9 cellular contexts compared by ENCODE assay signal in genomic region chr17:58172369-58173071, GRCh38. TPM values are rescaled to one million over a fixed set of nuclear protein-coding genes. Genes with fewer than 3 reads are reported as not detected.
DNase-seq lines count a peak whose midpoint lies in the region; ATAC-seq, FAIRE-seq and TF ChIP-seq lines count a peak whose summit lies in the region.
"Had no signal": no experiment of that assay in that cellular context is flagged by ENCODE, and none has a peak within 500 bp of the region (broad histone marks: within the 10 kb centered on the region; RNA-seq: fewer than 3 reads in every experiment).

No MANE protein-coding gene starts in this region.

- CTCF ChIA-PET in A549 (lab: Yijun Ruan, JAX): interaction anchor here (0.6 to 3.8 kb wide), 28 partner anchors 8 to 838 kb away, joined by 3 to 30 read pairs (median 3); partner anchors contain the start of gene OR4D1
- CTCF ChIA-PET in activated CD8-positive, alpha-beta memory T cell treated with anti-CD3 and anti-CD28 coated beads, Interleukin-2, amount 10 ng/mL, durations not matched to agents 7 days and 5 days (lab: Charles Lee): interaction anchor here (0.6 to 3.9 kb wide), 19 partner anchors 9 to 314 kb away, joined by 3 to 38 read pairs (median 4); partner anchors contain the start of gene MKS1

- TF ChIP-seq POLR2A in A549 (IDR thresholded peaks at IDR 0.05; ENCODE audit: low read length) (no peak), transverse colon (IDR thresholded peaks at IDR 0.05) (no peak)

- H3K4me1 Mint-ChIP-seq in activated CD8-positive, alpha-beta memory T cell treated with anti-CD3 and anti-CD28 coated beads, Interleukin-2, amount 10 ng/mL, durations not matched to agents 7 days and 5 days: peaks cover 21% of the 10 kb centered on the region

- peaks cover 14% of the 10 kb centered on the region for H3K27me3 Mint-ChIP-seq in activated CD8-positive, alpha-beta memory T cell treated with anti-CD3 and anti-CD28 coated beads, Interleukin-2, amount 10 ng/mL, durations not matched to agents 7 days and 5 days

- peak; percentile 53 to 85 for TF ChIP-seq RAD21 in A549 (conservative IDR thresholded peaks at IDR 0.05 in 1 of 2, IDR thresholded peaks at IDR 0.05 in 1 of 2)

- in situ Hi-C loops in transverse colon (cut with MboI; ENCODE audit: low pct_ligation_motif_present in 1 of 4, low pct_unique_long_range_greater_than_20kb in 1 of 4, low sequenced_read_pairs in 3 of 4): no loop called here

- H3K9me3 Mint-ChIP-seq in activated CD8-positive, alpha-beta memory T cell treated with anti-CD3 and anti-CD28 coated beads, Interleukin-2, amount 10 ng/mL, durations not matched to agents 7 days and 5 days (ENCODE audit: low read depth): peaks cover 2% of the 10 kb centered on the region

- no peak overlapping the region for H3K4me3 Mint-ChIP-seq in activated CD8-positive, alpha-beta memory T cell treated with anti-CD3 and anti-CD28 coated beads, Interleukin-2, amount 10 ng/mL, durations not matched to agents 7 days and 5 days

- H3K4me2 ChIP-seq in A549: no peak overlapping the region

- ATAC-seq in A549 (peak; percentile 75 to 91), foreskin keratinocyte (peak; percentile 67), GM18498 (IDR thresholded peaks at IDR 0.05; ENCODE audit: unreplicated experiment) (no peak)
- ATAC-seq in activated CD8-positive, alpha-beta memory T cell treated with anti-CD3 and anti-CD28 coated beads, Interleukin-2, amount 10 ng/mL, durations not matched to agents 7 days and 5 days: peak; percentile 89

- H3K27ac Mint-ChIP-seq in activated CD8-positive, alpha-beta memory T cell treated with anti-CD3 and anti-CD28 coated beads, Interleukin-2, amount 10 ng/mL, durations not matched to agents 7 days and 5 days: no peak overlapping the region

- H3K36me3 Mint-ChIP-seq in activated CD8-positive, alpha-beta memory T cell treated with anti-CD3 and anti-CD28 coated beads, Interleukin-2, amount 10 ng/mL, durations not matched to agents 7 days and 5 days: no peaks in the 10 kb centered on the region

- no peaks in the 10 kb centered on the region for H3K4me1 ChIP-seq in A549
- no peaks in the 10 kb centered on the region for H3K4me1 ChIP-seq in foreskin keratinocyte
- H3K4me1 ChIP-seq in transverse colon: no peaks in the 10 kb centered on the region

- POLR2A ChIA-PET in A549 (lab: Yijun Ruan, JAX): interaction anchor here (0.8 kb wide), 1 partner anchor 90 kb away, joined by 3 read pairs; the partner anchor contains the start of gene DYNLL2

- H3K27ac ChIP-seq in A549 (no peak overlapping the region), foreskin keratinocyte (no peak overlapping the region), transverse colon (no peak overlapping the region)

- intact Hi-C loops in transverse colon (cut with DNase I; ENCODE audit: low total_unique reads): no loop called here

- H3K4me3 ChIP-seq in A549: no peak overlapping the region
- H3K4me3 ChIP-seq in GM12864 (ENCODE audit: low read depth, low read length): no peak overlapping the region
- H3K4me3 ChIP-seq in transverse colon: no peak overlapping the region

- WGBS in A549 (ENCODE audit: missing lambda C conversion rate): 20% methylated on average over 2 of the region's 2 CpGs
- WGBS in transverse colon (ENCODE audit: low coverage in 1 of 2), 2 donors: 0 to 35% methylated on average over 1 to 2 of the region's 2 CpGs

- no peaks in the 10 kb centered on the region for H3K9me3 ChIP-seq in A549
- no peaks in the 10 kb centered on the region for H3K9me3 ChIP-seq in transverse colon

- TF ChIP-seq EP300 in A549 (IDR thresholded peaks at IDR 0.05) (no peak), transverse colon (IDR thresholded peaks at IDR 0.05; ENCODE audit: low read depth) (no peak)

- peak; percentile 82 for FAIRE-seq in A549 (lab: Jason Lieb, UNC)

- H3K36me3 ChIP-seq in transverse colon: no peaks in the 10 kb centered on the region

- peak; percentile 68 to 75 for DNase-seq in A549 (ENCODE audit: low read depth in 1 of 2, low spot score in 1 of 2)
- DNase-seq in GM12864 (ENCODE audit: low read depth): peak; percentile 10
- DNase-seq in NCI-H226: peak; percentile 16
- peak; percentile 72 for DNase-seq in activated CD8-positive, alpha-beta memory T cell treated with anti-CD3 and anti-CD28 coated beads, Interleukin-2, amount 10 ng/mL, durations not matched to agents 7 days and 5 days
- DNase-seq in foreskin keratinocyte: peak; percentile 17 to 34
- no peak for DNase-seq in transverse colon
- DNase-seq in hypothalamus (lab: John Stamatoyannopoulos, UW): no peak

- H3K27me3 ChIP-seq in foreskin keratinocyte (peaks cover 12% of the 10 kb centered on the region), transverse colon (peaks cover 13% of the 10 kb centered on the region)

- peak; percentile 61 for TF ChIP-seq CTCF in A549 (IDR thresholded peaks at IDR 0.05)
- TF ChIP-seq CTCF in GM12864 (IDR thresholded peaks at IDR 0.05; ENCODE audit: low read depth, low read length, missing control alignments): peak; percentile 64
- peak; percentile 72 for TF ChIP-seq CTCF in foreskin keratinocyte (conservative IDR thresholded peaks at IDR 0.05)
- peak in 3 of 5 experiments; percentile 21 to 27 (median 25) for TF ChIP-seq CTCF in transverse colon (IDR thresholded peaks at IDR 0.05)

TF ChIP-seq in A549, 52 proteins besides CTCF, POLR2A, EP300 and RAD21 (continues in another document):
- TF ChIP-seq SMC3 (IDR thresholded peaks at IDR 0.05): peak; percentile 25; the same call in 1 of the 3 replicates
- TF ChIP-seq REST (IDR thresholded peaks at IDR 0.05): peak; percentile 67
- TF ChIP-seq EHMT2 (IDR thresholded peaks at IDR 0.05; ENCODE audit: low read depth): no peak
- no peak for TF ChIP-seq HEYL (CRISPR knock-in tag; IDR thresholded peaks at IDR 0.05)

RNA-seq across cellular contexts. Expression of gene OR4D2, which starts 5.7 kb away (rescaled TPM):
- polyA plus RNA-seq in A549 (2011; rRNA removed) (not detected in 2 replicates), A549 (2017; fragmentation: RNase III; extraction: RNeasy Plus Mini Kit Qiagen cat#74134 plus additional on column Dnase treatment) (not detected in 3 replicates), foreskin keratinocyte (not detected in 2 replicates)
- not detected in 2 replicates for polyA plus RNA-seq in A549 (2012; cell fraction: cytosol; rRNA removed)
- polyA plus RNA-seq in A549 (2012; cell fraction: nucleus; rRNA removed): not detected in 2 replicates
- polyA minus RNA-seq in A549 (2011; rRNA and poly(A)+ RNA removed): not detected in 2 replicates
- total RNA-seq in activated CD8-positive, alpha-beta memory T cell treated with anti-CD3 and anti-CD28 coated beads, Interleukin-2, amount 10 ng/mL, durations not matched to agents 7 days and 5 days: not detected
- total RNA-seq in foreskin keratinocyte (not detected in 2 replicates), transverse colon (not detected)
- total RNA-seq: urinary bladder had no signal
- polyA plus RNA-seq: urinary bladder had no signal

RNA-seq across cellular contexts. Expression of gene EPX, which starts 20.0 kb away (rescaled TPM):
- polyA plus RNA-seq in A549 (2011; rRNA removed) (not detected in 2 replicates), A549 (2017; fragmentation: RNase III; extraction: RNeasy Plus Mini Kit Qiagen cat#74134 plus additional on column Dnase treatment) (not detected in 3 replicates), foreskin keratinocyte (not detected in 2 replicates)
- not detected in 2 replicates for polyA plus RNA-seq in A549 (2012; cell fraction: cytosol; rRNA removed)
- polyA plus RNA-seq in A549 (2012; cell fraction: nucleus; rRNA removed): not detected in 2 replicates
- not detected in 2 replicates for polyA minus RNA-seq in A549 (2011; rRNA and poly(A)+ RNA removed)
- not detected for total RNA-seq in activated CD8-positive, alpha-beta memory T cell treated with anti-CD3 and anti-CD28 coated beads, Interleukin-2, amount 10 ng/mL, durations not matched to agents 7 days and 5 days
- total RNA-seq in foreskin keratinocyte (not detected in 2 replicates), transverse colon (not detected)
- polyA plus RNA-seq: urinary bladder had no signal

RNA-seq across cellular contexts. Expression of gene OR4D1, which starts 24.3 kb away (rescaled TPM):
- polyA plus RNA-seq in A549 (2011; rRNA removed) (0.03 and 0.04 TPM in 2 replicates), A549 (2017; fragmentation: RNase III; extraction: RNeasy Plus Mini Kit Qiagen cat#74134 plus additional on column Dnase treatment) (0.03 TPM in 1 of 3 replicates, not detected in the others), foreskin keratinocyte (not detected in 2 replicates)
- polyA plus RNA-seq in A549 (2012; cell fraction: cytosol; rRNA removed): 0.03 TPM in 2 replicates
- polyA plus RNA-seq in A549 (2012; cell fraction: nucleus; rRNA removed): 0.04 TPM in 1 of 2 replicates, not detected in the other
- polyA minus RNA-seq in A549 (2011; rRNA and poly(A)+ RNA removed): not detected in 2 replicates
- under 1 TPM; 0.12 to 0.29 TPM for total RNA-seq in activated CD8-positive, alpha-beta memory T cell treated with anti-CD3 and anti-CD28 coated beads, Interleukin-2, amount 10 ng/mL, durations not matched to agents 7 days and 5 days
- total RNA-seq in foreskin keratinocyte (not detected in 2 replicates), transverse colon (not detected)
- total RNA-seq: urinary bladder had no signal
- polyA plus RNA-seq: urinary bladder had no signal

RNA-seq across cellular contexts. Expression of gene MKS1, which starts 46.5 kb away (rescaled TPM):
- polyA plus RNA-seq in A549 (2011; rRNA removed) (18.6 and 19.0 TPM in 2 replicates), A549 (2017; fragmentation: RNase III; extraction: RNeasy Plus Mini Kit Qiagen cat#74134 plus additional on column Dnase treatment) (15.8 to 17.3 TPM (median 16.2 TPM) in 3 replicates), foreskin keratinocyte (12.0 and 13.0 TPM in 2 replicates)
- 12.5 and 12.6 TPM in 2 replicates for polyA plus RNA-seq in A549 (2012; cell fraction: cytosol; rRNA removed)
- 19.2 and 25.7 TPM in 2 replicates for polyA plus RNA-seq in A549 (2012; cell fraction: nucleus; rRNA removed)
- polyA minus RNA-seq in A549 (2011; rRNA and poly(A)+ RNA removed): 14.3 and 16.4 TPM in 2 replicates
- total RNA-seq in activated CD8-positive, alpha-beta memory T cell treated with anti-CD3 and anti-CD28 coated beads, Interleukin-2, amount 10 ng/mL, durations not matched to agents 7 days and 5 days: 10 to 100 TPM; 17.8 to 18.2 TPM
- total RNA-seq in foreskin keratinocyte (13.2 and 14.2 TPM in 2 replicates), transverse colon (10 to 100 TPM in 3 of 4 donors, 1 to 10 TPM in 1; 8.5 to 51.9 (median 18.3) TPM)

Comparison
In these comparisons a context has a peak if more than half of its experiments do, and no peak if none do; other contexts are left out.
1. DNase-seq: peak in A549 (2 of 2), GM12864 (single experiment), NCI-H226 (single experiment), activated CD8-positive, alpha-beta memory T cell treated with anti-CD3 and anti-CD28 coated beads, Interleukin-2, amount 10 ng/mL, durations not matched to agents 7 days and 5 days (single experiment) and foreskin keratinocyte (2 of 2); none in transverse colon (single experiment) and hypothalamus (0 of 51).
2. Peak in every context shown above with its lines, with median percentiles within 50 percentile points of each other: CTCF ChIP-seq.